ENCODE assay signal across 12 cellular contexts in the genomic region with DNA sequence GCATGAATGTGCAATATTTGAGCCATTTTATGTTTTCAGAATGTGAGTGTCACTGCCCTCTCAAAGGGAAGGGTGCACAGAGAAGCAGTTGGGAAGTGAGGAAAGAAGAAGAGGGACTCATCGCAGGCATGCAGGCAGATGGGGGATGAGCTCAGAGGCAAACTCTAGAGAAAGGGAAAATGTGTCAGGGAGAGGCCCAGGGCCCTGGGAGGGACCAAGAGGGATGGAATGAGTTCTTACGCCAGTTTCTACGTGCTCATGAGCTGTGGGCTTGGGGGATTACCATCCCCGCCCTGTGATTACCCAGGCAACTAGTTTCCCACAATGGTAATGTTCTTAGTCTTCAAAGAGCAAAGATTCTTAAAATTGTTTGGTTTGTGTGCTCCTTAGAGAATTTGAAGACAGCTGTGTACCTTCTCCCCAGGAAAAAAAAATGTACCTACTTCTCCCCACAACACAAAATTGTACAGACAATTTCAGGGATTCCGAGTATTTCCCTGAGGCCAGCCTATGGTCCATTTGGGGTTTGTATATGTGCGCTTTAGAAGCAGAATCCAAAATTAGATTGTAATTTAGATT. TPM values are rescaled to one million over a fixed set of nuclear protein-coding genes. Genes with fewer than 3 reads are reported as not detected.
DNase-seq lines count a peak whose midpoint lies in the region; ATAC-seq and TF ChIP-seq lines count a peak whose summit lies in the region.
"Had no signal": no experiment of that assay in that cellular context is flagged by ENCODE, and none has a peak within 500 bp of the region (broad histone marks: within the 10 kb centered on the region; RNA-seq: fewer than 3 reads in every experiment).

No MANE protein-coding gene starts in this region.

- H3K4me1 ChIP-seq in adrenal gland (replicated peaks in 1 of 2) = peaks cover 0 to 5% of the 10 kb centered on the region in 2 donors

- no peaks in the 10 kb centered on the region for H3K36me3 ChIP-seq in adrenal gland (replicated peaks in 1 of 2)
- H3K36me3 ChIP-seq: left ventricle myocardium inferior had no signal

- ATAC-seq in GM19025 (IDR thresholded peaks at IDR 0.05; ENCODE audit: low read depth, unreplicated experiment) = peak; percentile 33
- ATAC-seq in HG02885 (IDR thresholded peaks at IDR 0.05; ENCODE audit: poor library complexity, unreplicated experiment) = peak; percentile 44
- peak; percentile 29 for ATAC-seq in activated B cell treated with CpG ODN at 0.5 μM for 24 hours (ENCODE audit: low read depth)

- TF ChIP-seq CTCF in GM10248 (IDR thresholded peaks at IDR 0.05; ENCODE audit: control extremely low read depth, extremely low read depth, low read depth, missing control alignments) (no peak), activated B cell treated with CpG ODN at 0.5 μM for 24 hours (IDR thresholded peaks at IDR 0.05) (no peak), adrenal gland (IDR thresholded peaks at IDR 0.05) (no peak)

- H3K9me3 Mint-ChIP-seq in activated B cell treated with CpG ODN at 0.5 μM for 24 hours = no peaks in the 10 kb centered on the region

- no peaks in the 10 kb centered on the region for H3K36me3 Mint-ChIP-seq in activated B cell treated with CpG ODN at 0.5 μM for 24 hours (ENCODE audit: low read depth)

- no peaks in the 10 kb centered on the region for H3K27me3 ChIP-seq in adrenal gland

- H3K27ac Mint-ChIP-seq in activated B cell treated with CpG ODN at 0.5 μM for 24 hours = peak overlapping the region; percentile 85

- peaks cover 87% of the 10 kb centered on the region for H3K4me1 Mint-ChIP-seq in activated B cell treated with CpG ODN at 0.5 μM for 24 hours

- 87 to 93% (median 91%) methylated on average over 6 of the region's 6 CpGs for WGBS in adrenal gland, 4 donors

- no peak overlapping the region for H3K4me3 ChIP-seq in adrenal gland
- H3K4me3 ChIP-seq: left ventricle myocardium inferior had no signal

- intact Hi-C loops in activated B cell treated with CpG ODN at 0.5 μM for 24 hours (cut with micrococcal nuclease) (loop anchor here (1.0 to 10.0 kb wide), 2 partner anchors 14 to 880 kb away; a partner anchor contains a TSS), adrenal gland (cut with DNase I) (loop anchor here in 1 of 2 donors (10.0 kb wide), 1 partner anchor 410 kb away; no protein-coding TSS in a partner anchor)

- CTCF ChIA-PET in GM10248 (lab: Yijun Ruan, JAX) (interaction anchor here (0.8 to 5.6 kb wide), 4 partner anchors 14 to 405 kb away, joined by 3 to 94 read pairs (median 14); a partner anchor contains a TSS), activated B cell treated with CpG ODN at 0.5 μM for 24 hours (lab: Charles Lee) (interaction anchor here (0.9 to 2.5 kb wide), 4 partner anchors 16 to 178 kb away, joined by 3 to 9 read pairs (median 4); a partner anchor contains a TSS)

- POLR2A ChIA-PET in GM10248 (lab: Yijun Ruan, JAX) (interaction anchor here (1.0 to 2.4 kb wide), 8 partner anchors 8 to 375 kb away, joined by 3 to 19 read pairs (median 6); a partner anchor contains a TSS), activated B cell treated with CpG ODN at 0.5 μM for 24 hours (lab: Charles Lee) (interaction anchor here (1.1 to 2.9 kb wide), 8 partner anchors 10 to 383 kb away, joined by 5 to 30 read pairs (median 6); a partner anchor contains a TSS)

- H3K27ac ChIP-seq in adrenal gland = no peak overlapping the region
- H3K27ac ChIP-seq: left ventricle myocardium inferior had no signal

- peak overlapping the region; percentile 39 for H3K4me3 Mint-ChIP-seq in activated B cell treated with CpG ODN at 0.5 μM for 24 hours

- H3K27me3 Mint-ChIP-seq in activated B cell treated with CpG ODN at 0.5 μM for 24 hours = no peaks in the 10 kb centered on the region

- no peak for TF ChIP-seq POLR2A in adrenal gland (IDR thresholded peaks at IDR 0.05)

- DNase-seq in GM10248 (ENCODE audit: extremely low spot score) (peak; percentile 57), activated B cell treated with CpG ODN at 0.5 μM for 24 hours (no peak), adrenal gland (no peak), globus pallidus (ENCODE audit: low spot score) (no peak), UCSD-AML1 (lab: John Stamatoyannopoulos, UW; ENCODE audit: unreplicated experiment) (no peak)
- DNase-seq in stimulated activated CD4-positive, alpha-beta T cell treated with anti-CD3 and anti-CD28 coated beads, Interleukin-12 subunit alpha, Interleukin-12 subunit beta, amount 100 ng/mL, for 4 hours = no peak
- DNase-seq: amniotic stem cell, Kasumi-1, left ventricle myocardium inferior had no signal

- no peaks in the 10 kb centered on the region for H3K9me3 ChIP-seq in adrenal gland (replicated peaks in 1 of 3)
- H3K9me3 ChIP-seq: left ventricle myocardium inferior had no signal

RNA-seq across cellular contexts. Expression of a gene that starts 17.8 kb away (rescaled TPM):
- total RNA-seq in activated B cell treated with CpG ODN at 0.5 μM for 24 hours = 16.0 and 17.3 TPM in 2 replicates
- 1 to 10 TPM in 1 of 8 donors, under 1 TPM in 3, not detected in 4; 0.18 to 1.8 (median 0.47) TPM for total RNA-seq in adrenal gland
- polyA plus RNA-seq in adrenal gland = under 1 TPM in 2 of 3 donors, not detected in 1; 0.07 to 0.26 TPM
- total RNA-seq: epithelial cell of proximal tubule had no signal

RNA-seq across cellular contexts. Expression of a gene that starts 29.1 kb away (rescaled TPM):
- 1.4 and 1.8 TPM in 2 replicates for total RNA-seq in activated B cell treated with CpG ODN at 0.5 μM for 24 hours
- total RNA-seq in adrenal gland = 1 to 10 TPM in 6 of 8 donors, under 1 TPM in 2; 0.06 to 4.0 (median 2.3) TPM
- polyA plus RNA-seq in adrenal gland = 1 to 10 TPM; 1.1 to 2.2 (median 2.2) TPM
